1 cellular context compared by ENCODE assay signal in the genomic region with DNA sequence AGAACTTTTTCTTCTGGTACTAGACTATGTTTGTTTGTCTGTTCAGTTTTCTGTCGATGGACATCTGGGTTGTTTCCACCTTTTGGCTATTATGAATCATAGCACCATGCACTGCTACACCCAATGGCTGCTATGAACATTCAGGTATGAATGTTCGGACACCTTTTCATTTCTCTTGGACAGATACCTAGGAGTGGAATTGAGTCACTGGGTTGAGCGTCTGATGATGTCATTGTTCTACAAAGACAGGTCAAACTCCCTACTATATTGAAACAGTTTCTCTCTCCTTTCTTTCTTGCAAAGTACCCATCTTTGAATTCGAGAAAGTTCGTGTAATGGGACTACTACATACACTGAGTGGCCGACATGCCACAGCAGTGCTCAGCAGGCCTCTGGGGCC.
TF ChIP-seq lines count a peak whose summit lies in the region.

No MANE protein-coding gene starts in this region.

TF ChIP-seq in endothelial cell of umbilical vein, 7 proteins besides CTCF, POLR2A, EP300 and RAD21:
- TF ChIP-seq FOS (IDR thresholded peaks at IDR 0.05; ENCODE audit: borderline replicate concordance, insufficient read depth, low read length): no peak
- TF ChIP-seq MYC (IDR thresholded peaks at IDR 0.05; ENCODE audit: low read depth, low read length): no peak
- no peak for TF ChIP-seq JUN (IDR thresholded peaks at IDR 0.05; ENCODE audit: borderline replicate concordance, insufficient read depth, insufficient read length, low read depth)
- TF ChIP-seq, protein P1, sequence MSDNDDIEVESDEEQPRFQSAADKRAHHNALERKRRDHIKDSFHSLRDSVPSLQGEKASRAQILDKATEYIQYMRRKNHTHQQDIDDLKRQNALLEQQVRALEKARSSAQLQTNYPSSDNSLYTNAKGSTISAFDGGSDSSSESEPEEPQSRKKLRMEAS (IDR thresholded peaks at IDR 0.05; ENCODE audit: insufficient read depth, insufficient read length): no peak
- no peak for TF ChIP-seq POLR2AphosphoS5 (IDR thresholded peaks at IDR 0.05; ENCODE audit: insufficient read depth, low read depth, low read length)
